Comparison of ENCODE assay signal across 14 cellular contexts in the genomic region with DNA sequence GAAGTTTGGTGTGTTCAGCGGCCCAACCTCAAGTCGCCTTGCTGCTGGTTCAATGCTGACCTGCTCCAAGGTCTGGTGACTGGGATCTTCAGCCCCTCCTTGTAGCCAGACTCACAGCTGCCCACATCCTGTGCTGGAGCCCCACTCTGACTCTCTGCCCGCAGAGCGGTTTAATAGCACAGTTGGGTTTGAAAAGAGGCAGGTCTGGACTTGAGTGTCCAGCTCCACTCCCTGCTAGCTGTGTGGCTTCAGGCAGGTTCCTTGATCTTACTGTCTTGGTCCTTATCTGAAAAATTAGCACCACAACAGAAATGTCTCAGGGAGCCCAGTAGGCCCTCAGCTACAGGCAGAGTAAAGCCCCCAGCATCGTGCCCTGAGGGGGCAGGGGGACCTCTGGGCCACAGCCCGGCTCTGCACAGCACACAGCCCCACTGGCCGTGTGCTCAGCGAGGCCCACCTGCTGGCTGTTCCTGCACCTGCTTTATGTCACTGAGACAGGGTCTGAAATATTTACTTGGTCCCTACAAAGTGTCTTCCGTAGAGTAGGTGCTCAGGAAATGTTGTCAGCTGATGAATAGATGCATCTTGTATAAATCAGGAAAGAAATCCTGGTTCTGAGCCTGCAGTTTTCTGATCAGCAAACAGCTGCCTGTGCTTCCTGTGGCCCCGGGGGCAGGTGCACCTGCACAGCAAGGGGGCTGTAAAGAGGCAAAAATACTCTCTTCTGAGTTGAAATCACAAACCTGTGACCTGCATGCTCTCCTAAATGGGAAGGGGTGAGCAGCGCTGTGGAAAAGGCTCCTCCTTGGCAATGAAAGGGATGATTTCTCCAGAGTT.
DNase-seq lines count a peak whose midpoint lies in the region; ATAC-seq and TF ChIP-seq lines count a peak whose summit lies in the region.
"Had no signal": no experiment of that assay in that cellular context is flagged by ENCODE, and none has a peak within 500 bp of the region (broad histone marks: within the 10 kb centered on the region; RNA-seq: fewer than 3 reads in every experiment).

No MANE protein-coding gene starts in this region.

- no peaks in the 10 kb centered on the region for H3K9me3 ChIP-seq in A673 (ENCODE audit: low read depth, low read length, poor library complexity, severe bottlenecking)
- H3K9me3 ChIP-seq in HEK293 (ENCODE audit: control insufficient read depth, insufficient read depth, low read depth, low read length): no peaks in the 10 kb centered on the region
- no peaks in the 10 kb centered on the region for H3K9me3 ChIP-seq in Panc1 (ENCODE audit: control insufficient read depth, insufficient read depth, low read depth, low read length)
- no peaks in the 10 kb centered on the region for H3K9me3 ChIP-seq in BE2C
- H3K9me3 ChIP-seq: adrenal gland had no signal

- H3K36me3 ChIP-seq in A673 (ENCODE audit: insufficient read depth, low read length, poor library complexity, severe bottlenecking) (no peaks in the 10 kb centered on the region), HEK293 (ENCODE audit: control insufficient read depth in 2 of 2, insufficient read depth in 1 of 2, low read length in 2 of 2) (peaks cover 4 to 33% of the 10 kb centered on the region in 2 experiments; a peak in 2 of 3 replicates), Panc1 (ENCODE audit: control insufficient read depth, insufficient read depth, low read length) (no peaks in the 10 kb centered on the region; the same call in 1 of the 2 replicates), BE2C (peaks cover 3% of the 10 kb centered on the region)

- intact Hi-C loops in A673 (cut with micrococcal nuclease; ENCODE audit: unreplicated experiment) (no loop called here), Panc1 (cut with micrococcal nuclease; ENCODE audit: unreplicated experiment) (no loop called here)

- no peak for DNase-seq in A673 (ENCODE audit: low spot score)
- no peak for DNase-seq in Panc1 (ENCODE audit: low read depth, low spot score)
- peak; percentile 86 for DNase-seq in islet precursor cell
- no peak for DNase-seq in BE2C
- no peak for DNase-seq in SW 1271 (lab: John Stamatoyannopoulos, UW)
- DNase-seq in HT-29 (ENCODE audit: low spot score): no peak
- no peak for DNase-seq in mesenteric fat pad (ENCODE audit: low spot score)
- DNase-seq: activated CD4-positive, alpha-beta memory T cell treated with anti-CD3 and anti-CD28 coated beads, Interleukin-2, amount 10 ng/mL, durations not matched to agents 7 days and 5 days; NCI-H1048 had no signal

- POLR2A ChIA-PET in A673 (lab: Charles Lee; ENCODE audit: low non-redundant PET) (no interaction called here), HEK293 (lab: Yijun Ruan, JAX) (no interaction called here), Panc1 (lab: Charles Lee) (no interaction called here)

- BruUV-seq in A673 (replicated peaks; lab: Mats Ljungman, UMichigan): no TSS peak
- no TSS peak for BruUV-seq in Panc1 (replicated peaks; lab: Mats Ljungman, UMichigan)

- peaks cover 60% of the 10 kb centered on the region for H3K4me1 ChIP-seq in A673 (ENCODE audit: insufficient read depth, low read length, poor library complexity, severe bottlenecking)
- no peaks in the 10 kb centered on the region for H3K4me1 ChIP-seq in HEK293 (ENCODE audit: control insufficient read depth, insufficient read depth, low read length)
- no peaks in the 10 kb centered on the region for H3K4me1 ChIP-seq in Panc1 (ENCODE audit: control insufficient read depth, insufficient read depth, low read length)
- H3K4me1 ChIP-seq in BE2C: no peaks in the 10 kb centered on the region

- TF ChIP-seq CTCF in A673 (conservative IDR thresholded peaks at IDR 0.05; ENCODE audit: low read depth, low read length): no peak
- no peak for TF ChIP-seq CTCF in HEK293 (tag by site-specific recombination; IDR thresholded peaks at IDR 0.05)
- no peak for TF ChIP-seq CTCF in Panc1 (IDR thresholded peaks at IDR 0.05)
- TF ChIP-seq CTCF in BE2C (IDR thresholded peaks at IDR 0.05; ENCODE audit: low read depth, low read length): no peak

- in situ Hi-C loops in Panc1 (cut with HindIII; ENCODE audit: low pct_unique_long_range_greater_than_20kb, low sequenced_read_pairs): no loop called here

- CTCF ChIA-PET in A673 (lab: Charles Lee) (interaction anchor here (0.5 kb wide), 1 partner anchor 87 kb away, joined by 3 read pairs; no protein-coding TSS in a partner anchor), HEK293 (lab: Yijun Ruan, JAX) (interaction anchor here (1.3 to 1.8 kb wide), 3 partner anchors 17 to 102 kb away, joined by 3 to 8 read pairs (median 4); no protein-coding TSS in a partner anchor), Panc1 (lab: Charles Lee) (no interaction called here)

- H3K27me3 ChIP-seq in A673 (replicated peaks; ENCODE audit: insufficient read depth, low read depth, low read length, poor library complexity) (no peaks in the 10 kb centered on the region), Panc1 (ENCODE audit: control insufficient read depth, insufficient read depth, low read length) (no peaks in the 10 kb centered on the region), BE2C (no peaks in the 10 kb centered on the region)
- H3K27me3 ChIP-seq: adrenal gland had no signal

- ATAC-seq in Panc1: peak; percentile 30; the same call in 1 of the 2 replicates
- ATAC-seq: left lobe of liver, SK-N-SH treated with all-trans-retinoic acid at 6 μM for 48 hours had no signal

- H3K27ac ChIP-seq in A673 (ENCODE audit: low read depth, low read length, poor library complexity, severe bottlenecking) (peak overlapping the region; percentile 98), HEK293 (ENCODE audit: extremely low read depth, low read depth, low read length) (no peak overlapping the region), Panc1 (ENCODE audit: low read length) (no peak overlapping the region)
- H3K27ac ChIP-seq: C4-2B had no signal

- no peak overlapping the region for H3K4me3 ChIP-seq in A673 (ENCODE audit: low read depth, low read length, poor library complexity, severe bottlenecking)
- H3K4me3 ChIP-seq in HEK293 (ENCODE audit: low read depth, low read length): no peak overlapping the region
- no peak overlapping the region for H3K4me3 ChIP-seq in Panc1 (ENCODE audit: low read depth in 2 of 2, low read length in 2 of 2)
- H3K4me3 ChIP-seq in BE2C (ENCODE audit: low read depth, low read length): no peak overlapping the region
- H3K4me3 ChIP-seq: adrenal gland had no signal

TF ChIP-seq in HEK293, 187 proteins besides CTCF, POLR2A, EP300 and RAD21:
- TF ChIP-seq ZNF549 (tag by site-specific recombination; IDR thresholded peaks at IDR 0.05): no peak
- no peak for TF ChIP-seq ZNF157 (tag by site-specific recombination; IDR thresholded peaks at IDR 0.05)
- peak; percentile 79 for TF ChIP-seq ZIC2 (tag by site-specific recombination; IDR thresholded peaks at IDR 0.05)
